Comparison of ENCODE assay signal across 9 cellular contexts in the genomic region with DNA sequence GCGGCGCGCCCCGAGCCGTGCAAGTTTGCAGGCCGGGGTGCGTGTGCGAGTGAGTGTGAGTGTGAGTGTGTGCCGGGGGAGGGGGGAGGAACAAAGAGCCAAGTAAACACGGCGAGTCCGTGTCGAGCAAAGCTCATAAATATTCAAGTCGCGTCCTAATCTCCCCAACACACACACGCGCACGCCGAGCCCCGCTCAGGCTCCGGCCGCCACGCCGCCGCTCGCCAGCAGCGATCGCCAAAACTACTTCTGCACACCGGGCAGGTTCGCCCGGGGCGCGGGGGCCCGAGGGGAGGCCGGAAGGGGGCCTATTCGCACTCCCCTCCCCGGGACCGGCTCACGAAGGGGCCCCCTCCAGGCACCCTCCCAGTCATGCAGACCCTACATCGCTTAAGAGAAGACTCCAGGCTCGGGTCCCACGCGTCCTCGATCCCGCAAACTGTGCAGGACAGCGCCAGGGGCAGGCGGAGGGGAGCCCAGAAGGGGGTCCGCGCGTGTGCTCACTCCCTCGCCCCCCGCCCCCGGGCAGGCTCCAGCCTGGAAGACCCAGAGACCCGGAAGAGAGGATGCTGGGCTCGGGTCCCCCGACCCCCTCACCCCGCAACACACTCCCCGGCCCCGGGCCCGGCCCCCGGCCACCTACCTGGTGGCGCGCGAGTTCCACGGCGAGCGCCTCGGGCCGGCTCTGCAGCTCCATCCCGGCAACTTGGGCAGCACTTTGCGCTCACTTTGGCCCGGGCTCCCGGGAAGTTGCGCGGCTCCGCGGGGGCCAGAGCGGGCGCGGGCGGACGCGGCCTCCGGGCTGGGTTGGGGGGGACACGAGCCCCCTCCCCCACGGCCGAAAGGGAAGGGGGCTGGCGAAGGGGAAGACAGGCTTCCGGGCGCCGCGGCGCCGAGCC. TPM values are rescaled to one million over a fixed set of nuclear protein-coding genes. Genes with fewer than 3 reads are reported as not detected.
DNase-seq lines count a peak whose midpoint lies in the region; ATAC-seq and TF ChIP-seq lines count a peak whose summit lies in the region.
"Had no signal": no experiment of that assay in that cellular context is flagged by ENCODE, and none has a peak within 500 bp of the region (broad histone marks: within the 10 kb centered on the region; RNA-seq: fewer than 3 reads in every experiment).

No MANE protein-coding gene starts in this region.

- no peak overlapping the region for H4K8ac ChIP-seq in mesendoderm (ENCODE audit: low read depth, low read length)

- H3K9me3 ChIP-seq in breast epithelium = no peaks in the 10 kb centered on the region

- peak overlapping the region; percentile 63 for H3K27ac ChIP-seq in 22Rv1
- H3K27ac ChIP-seq in breast epithelium = peak overlapping the region in 1 of 2 donors; percentile 85
- peak overlapping the region; percentile 86 for H3K27ac ChIP-seq in mesendoderm (ENCODE audit: low read depth, low read length)

- H3K23ac ChIP-seq in mesendoderm (ENCODE audit: low read length) = peak overlapping the region; percentile 80

- peak overlapping the region; percentile 62 for H2BK15ac ChIP-seq in mesendoderm (replicated peaks; ENCODE audit: low read depth)

- peak overlapping the region; percentile 67 for H3K4me2 ChIP-seq in mesendoderm (ENCODE audit: low read length)

- H3K36me3 ChIP-seq in breast epithelium (no peaks in the 10 kb centered on the region), mesendoderm (ENCODE audit: control insufficient read depth, insufficient read depth, low read length) (no peaks in the 10 kb centered on the region)

- peak overlapping the region; percentile 58 for H3K4ac ChIP-seq in mesendoderm (ENCODE audit: low read depth, low read length)

- peak overlapping the region; percentile 93 for H3K9ac ChIP-seq in mesendoderm (ENCODE audit: low read length)

- DNase-seq in HFF-Myc (ENCODE audit: extremely low read depth, low read depth) (no peak), breast epithelium (ENCODE audit: low spot score in 2 of 2) (no peak), mesendoderm (peak; percentile 56)

- peaks cover 7% of the 10 kb centered on the region for H3K79me1 ChIP-seq in mesendoderm (ENCODE audit: low read length)

- TF ChIP-seq POLR2A in breast epithelium (IDR thresholded peaks at IDR 0.05) = no peak

- H4K5ac ChIP-seq in mesendoderm (ENCODE audit: low read length) = no peak overlapping the region

- whole genome bisulfite sequencing in mesendoderm (ENCODE audit: extremely low coverage, insufficient coverage, low lambda C conversion rate) = no CpG with 5 or more reads among the region's 94 CpGs

- H3K18ac ChIP-seq in mesendoderm (ENCODE audit: low read length) = peak overlapping the region; percentile 99

- intact Hi-C loops in breast epithelium (cut with DNase I; ENCODE audit: low total_unique reads) = no loop called here

- H3K79me2 ChIP-seq in mesendoderm (ENCODE audit: control insufficient read depth, insufficient read depth, low read length) = peaks cover 23% of the 10 kb centered on the region

- H2BK120ac ChIP-seq in mesendoderm (ENCODE audit: low read depth, low read length) = peak overlapping the region; percentile 68

- H2AK5ac ChIP-seq in mesendoderm (ENCODE audit: low read length) = no peak overlapping the region

- TF ChIP-seq CTCF in 22Rv1 (IDR thresholded peaks at IDR 0.05) (no peak), HFF-Myc (IDR thresholded peaks at IDR 0.05; ENCODE audit: low read depth, low read length, missing control alignments) (no peak), breast epithelium (IDR thresholded peaks at IDR 0.05) (no peak)

- peak overlapping the region; percentile 93 for H3K56ac ChIP-seq in mesendoderm (ENCODE audit: low read length)

- no peak for ATAC-seq in GM19455 (IDR thresholded peaks at IDR 0.05; ENCODE audit: unreplicated experiment)
- ATAC-seq in GM21786 (IDR thresholded peaks at IDR 0.05; ENCODE audit: unreplicated experiment) = no peak
- ATAC-seq in GM21423 (IDR thresholded peaks at IDR 0.05; ENCODE audit: unreplicated experiment) = no peak
- no peak for ATAC-seq in HG02588 (IDR thresholded peaks at IDR 0.05; ENCODE audit: unreplicated experiment)
- ATAC-seq: GM12878 had no signal

- peaks cover 0 to 10% of the 10 kb centered on the region in 2 donors for H3K4me1 ChIP-seq in breast epithelium
- H3K4me1 ChIP-seq in mesendoderm (ENCODE audit: control insufficient read depth, low read depth, low read length) = peaks cover 7% of the 10 kb centered on the region

- H3K27me3 ChIP-seq in breast epithelium (peaks cover 3 to 30% of the 10 kb centered on the region in 2 donors), mesendoderm (ENCODE audit: insufficient read depth, low read length, poor library complexity) (no peaks in the 10 kb centered on the region)

- H3K4me3 ChIP-seq in HFF-Myc (replicated peaks; ENCODE audit: low read depth, low read length) (peak overlapping the region; percentile 28), breast epithelium (peak overlapping the region; percentile 39 to 74 (median 62)), mesendoderm (ENCODE audit: low read length) (peak overlapping the region; percentile 84)

- no peak overlapping the region for H2BK5ac ChIP-seq in mesendoderm (ENCODE audit: low read length)

RNA-seq across cellular contexts. Expression of gene PHF21B, which starts 0.7 kb away (rescaled TPM):
- total RNA-seq in breast epithelium = 1 to 10 TPM in 2 of 3 donors, not detected in 1; 3.6 to 4.1 TPM
- 7.4 TPM for polyA plus RNA-seq in mesendoderm (2013, experiment 1 of 2)
- 8.1 TPM for polyA plus RNA-seq in mesendoderm (2013, experiment 2 of 2)
- total RNA-seq: GM12878 had no signal

Comparison
In these comparisons a context has a peak if more than half of its experiments do, and no peak if none do; other contexts are left out.
1. H3K4me3 ChIP-seq: peak in every context shown above with its lines; median percentile 84 in mesendoderm; 62 in breast epithelium; 28 in HFF-Myc.